Comparison of ENCODE assay signal across 1 cellular context in the genomic region with DNA sequence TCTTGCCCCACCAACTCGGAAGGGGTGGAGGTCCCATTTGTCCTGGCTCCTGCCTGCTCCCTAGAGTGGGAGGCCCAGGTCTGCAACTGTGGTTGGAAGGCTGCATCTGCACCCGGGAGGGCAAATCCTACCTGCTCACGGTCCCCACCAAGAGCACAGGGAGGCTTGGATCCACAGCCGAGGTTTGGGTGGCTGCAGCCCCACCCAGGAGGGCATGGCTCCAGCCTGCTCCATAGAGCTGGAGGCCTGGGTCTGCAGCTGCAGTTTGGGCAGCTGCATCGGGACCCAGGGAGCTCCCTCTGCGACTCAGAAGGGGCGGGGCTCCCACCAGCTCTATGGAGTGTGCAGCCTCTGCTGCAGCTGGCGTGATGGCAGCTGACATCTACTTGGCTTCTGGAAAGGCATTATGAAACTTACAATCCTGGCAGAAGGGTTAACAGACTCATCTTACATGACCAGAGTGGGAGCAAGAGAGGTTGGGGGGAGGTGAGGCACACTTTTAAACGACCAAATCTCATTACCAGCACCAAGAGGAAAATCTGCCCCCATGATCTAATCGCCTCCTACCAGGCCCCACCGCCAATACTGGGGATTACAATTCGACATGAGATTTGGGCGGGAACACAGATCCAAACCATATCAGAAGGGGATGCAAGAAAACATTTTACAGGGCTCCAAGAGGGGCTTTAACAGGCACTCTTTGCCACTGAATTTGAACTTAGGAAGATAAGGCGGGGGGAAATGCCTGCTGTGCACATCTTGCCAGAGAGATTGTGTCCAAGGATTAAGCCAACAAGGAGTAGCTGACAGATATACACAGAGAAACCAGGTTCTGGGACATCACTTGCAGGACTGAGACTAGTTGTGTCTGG.
TF ChIP-seq lines count a peak whose summit lies in the region.

No MANE protein-coding gene starts in this region.

TF ChIP-seq in H1, 55 proteins besides CTCF, POLR2A, EP300 and RAD21:
- TF ChIP-seq SIRT6 (IDR thresholded peaks at IDR 0.05; ENCODE audit: low read length) = no peak
- TF ChIP-seq, protein P1, sequence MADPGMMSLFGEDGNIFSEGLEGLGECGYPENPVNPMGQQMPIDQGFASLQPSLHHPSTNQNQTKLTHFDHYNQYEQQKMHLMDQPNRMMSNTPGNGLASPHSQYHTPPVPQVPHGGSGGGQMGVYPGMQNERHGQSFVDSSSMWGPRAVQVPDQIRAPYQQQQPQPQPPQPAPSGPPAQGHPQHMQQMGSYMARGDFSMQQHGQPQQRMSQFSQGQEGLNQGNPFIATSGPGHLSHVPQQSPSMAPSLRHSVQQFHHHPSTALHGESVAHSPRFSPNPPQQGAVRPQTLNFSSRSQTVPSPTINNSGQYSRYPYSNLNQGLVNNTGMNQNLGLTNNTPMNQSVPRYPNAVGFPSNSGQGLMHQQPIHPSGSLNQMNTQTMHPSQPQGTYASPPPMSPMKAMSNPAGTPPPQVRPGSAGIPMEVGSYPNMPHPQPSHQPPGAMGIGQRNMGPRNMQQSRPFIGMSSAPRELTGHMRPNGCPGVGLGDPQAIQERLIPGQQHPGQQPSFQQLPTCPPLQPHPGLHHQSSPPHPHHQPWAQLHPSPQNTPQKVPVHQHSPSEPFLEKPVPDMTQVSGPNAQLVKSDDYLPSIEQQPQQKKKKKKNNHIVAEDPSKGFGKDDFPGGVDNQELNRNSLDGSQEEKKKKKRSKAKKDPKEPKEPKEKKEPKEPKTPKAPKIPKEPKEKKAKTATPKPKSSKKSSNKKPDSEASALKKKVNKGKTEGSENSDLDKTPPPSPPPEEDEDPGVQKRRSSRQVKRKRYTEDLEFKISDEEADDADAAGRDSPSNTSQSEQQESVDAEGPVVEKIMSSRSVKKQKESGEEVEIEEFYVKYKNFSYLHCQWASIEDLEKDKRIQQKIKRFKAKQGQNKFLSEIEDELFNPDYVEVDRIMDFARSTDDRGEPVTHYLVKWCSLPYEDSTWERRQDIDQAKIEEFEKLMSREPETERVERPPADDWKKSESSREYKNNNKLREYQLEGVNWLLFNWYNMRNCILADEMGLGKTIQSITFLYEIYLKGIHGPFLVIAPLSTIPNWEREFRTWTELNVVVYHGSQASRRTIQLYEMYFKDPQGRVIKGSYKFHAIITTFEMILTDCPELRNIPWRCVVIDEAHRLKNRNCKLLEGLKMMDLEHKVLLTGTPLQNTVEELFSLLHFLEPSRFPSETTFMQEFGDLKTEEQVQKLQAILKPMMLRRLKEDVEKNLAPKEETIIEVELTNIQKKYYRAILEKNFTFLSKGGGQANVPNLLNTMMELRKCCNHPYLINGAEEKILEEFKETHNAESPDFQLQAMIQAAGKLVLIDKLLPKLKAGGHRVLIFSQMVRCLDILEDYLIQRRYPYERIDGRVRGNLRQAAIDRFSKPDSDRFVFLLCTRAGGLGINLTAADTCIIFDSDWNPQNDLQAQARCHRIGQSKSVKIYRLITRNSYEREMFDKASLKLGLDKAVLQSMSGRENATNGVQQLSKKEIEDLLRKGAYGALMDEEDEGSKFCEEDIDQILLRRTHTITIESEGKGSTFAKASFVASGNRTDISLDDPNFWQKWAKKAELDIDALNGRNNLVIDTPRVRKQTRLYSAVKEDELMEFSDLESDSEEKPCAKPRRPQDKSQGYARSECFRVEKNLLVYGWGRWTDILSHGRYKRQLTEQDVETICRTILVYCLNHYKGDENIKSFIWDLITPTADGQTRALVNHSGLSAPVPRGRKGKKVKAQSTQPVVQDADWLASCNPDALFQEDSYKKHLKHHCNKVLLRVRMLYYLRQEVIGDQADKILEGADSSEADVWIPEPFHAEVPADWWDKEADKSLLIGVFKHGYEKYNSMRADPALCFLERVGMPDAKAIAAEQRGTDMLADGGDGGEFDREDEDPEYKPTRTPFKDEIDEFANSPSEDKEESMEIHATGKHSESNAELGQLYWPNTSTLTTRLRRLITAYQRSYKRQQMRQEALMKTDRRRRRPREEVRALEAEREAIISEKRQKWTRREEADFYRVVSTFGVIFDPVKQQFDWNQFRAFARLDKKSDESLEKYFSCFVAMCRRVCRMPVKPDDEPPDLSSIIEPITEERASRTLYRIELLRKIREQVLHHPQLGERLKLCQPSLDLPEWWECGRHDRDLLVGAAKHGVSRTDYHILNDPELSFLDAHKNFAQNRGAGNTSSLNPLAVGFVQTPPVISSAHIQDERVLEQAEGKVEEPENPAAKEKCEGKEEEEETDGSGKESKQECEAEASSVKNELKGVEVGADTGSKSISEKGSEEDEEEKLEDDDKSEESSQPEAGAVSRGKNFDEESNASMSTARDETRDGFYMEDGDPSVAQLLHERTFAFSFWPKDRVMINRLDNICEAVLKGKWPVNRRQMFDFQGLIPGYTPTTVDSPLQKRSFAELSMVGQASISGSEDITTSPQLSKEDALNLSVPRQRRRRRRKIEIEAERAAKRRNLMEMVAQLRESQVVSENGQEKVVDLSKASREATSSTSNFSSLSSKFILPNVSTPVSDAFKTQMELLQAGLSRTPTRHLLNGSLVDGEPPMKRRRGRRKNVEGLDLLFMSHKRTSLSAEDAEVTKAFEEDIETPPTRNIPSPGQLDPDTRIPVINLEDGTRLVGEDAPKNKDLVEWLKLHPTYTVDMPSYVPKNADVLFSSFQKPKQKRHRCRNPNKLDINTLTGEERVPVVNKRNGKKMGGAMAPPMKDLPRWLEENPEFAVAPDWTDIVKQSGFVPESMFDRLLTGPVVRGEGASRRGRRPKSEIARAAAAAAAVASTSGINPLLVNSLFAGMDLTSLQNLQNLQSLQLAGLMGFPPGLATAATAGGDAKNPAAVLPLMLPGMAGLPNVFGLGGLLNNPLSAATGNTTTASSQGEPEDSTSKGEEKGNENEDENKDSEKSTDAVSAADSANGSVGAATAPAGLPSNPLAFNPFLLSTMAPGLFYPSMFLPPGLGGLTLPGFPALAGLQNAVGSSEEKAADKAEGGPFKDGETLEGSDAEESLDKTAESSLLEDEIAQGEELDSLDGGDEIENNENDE (IDR thresholded peaks at IDR 0.05; ENCODE audit: insufficient replicate concordance, low read length) = no peak
- TF ChIP-seq KDM5A (IDR thresholded peaks at IDR 0.05; ENCODE audit: low read length) = no peak
- TF ChIP-seq SIN3A (conservative IDR thresholded peaks at IDR 0.05 in 1 of 2, IDR thresholded peaks at IDR 0.05 in 1 of 2; ENCODE audit: low read depth in 1 of 2, low read length in 2 of 2) = no peak
- no peak for TF ChIP-seq GTF2F1 (IDR thresholded peaks at IDR 0.05; ENCODE audit: borderline replicate concordance, low read depth, low read length)
- no peak for TF ChIP-seq BRCA1 (IDR thresholded peaks at IDR 0.05; ENCODE audit: low read depth, low read length)
- no peak for TF ChIP-seq ZNF274 (IDR thresholded peaks at IDR 0.05; ENCODE audit: borderline replicate concordance, extremely low read depth, low read length)
- TF ChIP-seq ASH2L (IDR thresholded peaks at IDR 0.05; ENCODE audit: low read length) = no peak
- no peak for TF ChIP-seq POLR2AphosphoS5 (IDR thresholded peaks at IDR 0.05; ENCODE audit: low read depth, low read length)
